In the genomic region with DNA sequence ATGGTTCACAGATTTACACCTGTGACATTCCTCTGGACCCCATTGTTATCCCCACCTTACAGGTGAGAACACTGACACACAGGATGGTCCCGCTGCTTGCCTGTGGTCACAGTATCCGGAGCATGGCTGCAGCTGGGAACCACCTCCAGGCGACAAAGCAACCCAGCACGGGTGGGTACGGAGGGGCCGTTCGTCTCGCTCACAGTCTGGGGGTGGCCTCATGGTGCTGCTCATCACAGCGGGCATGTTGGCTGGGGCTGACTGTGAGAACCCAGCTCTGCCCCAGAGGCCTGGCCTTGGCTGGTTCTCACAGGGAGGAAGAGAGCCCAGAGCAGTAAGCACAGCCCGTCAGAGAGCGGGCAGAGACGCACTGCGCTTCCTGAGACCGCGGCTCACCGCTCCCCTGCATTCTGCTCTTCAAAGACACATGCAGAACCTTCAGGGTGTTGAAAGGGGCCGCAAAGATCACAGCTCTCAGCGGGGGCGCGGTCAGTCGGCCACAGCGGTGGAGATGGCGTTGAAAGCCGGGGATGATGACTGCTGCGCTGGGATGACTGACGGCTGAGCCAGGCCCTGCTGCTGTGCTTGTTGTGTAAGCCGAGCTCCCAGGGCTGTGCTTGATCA, we compare ENCODE assay signal across 26 cellular contexts.
DNase-seq lines count a peak whose midpoint lies in the region; ATAC-seq, FAIRE-seq and TF ChIP-seq lines count a peak whose summit lies in the region.
"Had no signal": no experiment of that assay in that cellular context is flagged by ENCODE, and none has a peak within 500 bp of the region (broad histone marks: within the 10 kb centered on the region; RNA-seq: fewer than 3 reads in every experiment).

No MANE protein-coding gene starts in this region.

- no peak overlapping the region for H2BK12ac ChIP-seq in neuronal stem cell (ENCODE audit: low read length)

- H3K4me3 ChIP-seq in neuronal stem cell (ENCODE audit: low read length in 2 of 2): no peak overlapping the region
- H3K4me3 ChIP-seq: lung, psoas muscle, smooth muscle cell, suprapubic skin had no signal

- H3K23ac ChIP-seq in neuronal stem cell (ENCODE audit: low read depth, low read length, poor library complexity): no peak overlapping the region

- H3K4me3 Mint-ChIP-seq in natural killer cell treated with Interleukin-12 subunit alpha and Interleukin-12 subunit beta and Interleukin-15 and Interleukin-18, amount 100 ng/mL, for 72 hours: no peak overlapping the region
- H3K4me3 Mint-ChIP-seq in natural killer cell: no peak overlapping the region
- peak overlapping the region; percentile 14 for H3K4me3 Mint-ChIP-seq in chondrocyte (ENCODE audit: unreplicated experiment)
- H3K4me3 Mint-ChIP-seq: activated CD8-positive, alpha-beta T cell treated with anti-CD3 and anti-CD28 coated beads for 36 hours; activated T-cell treated with anti-CD3 and anti-CD28 coated beads, Interleukin-2, amount 50 U/mL, for 24 hours had no signal

- in situ Hi-C loops in KBM-7 (cut with MboI; ENCODE audit: low pct_unique_long_range_greater_than_20kb, low sequenced_read_pairs): no loop called here

- H3K18ac ChIP-seq in neuronal stem cell (ENCODE audit: low read length): peak overlapping the region; percentile 45

- no peak overlapping the region for H3K9ac ChIP-seq in neuronal stem cell (ENCODE audit: low read depth, low read length, poor library complexity)

- peak in 1 of 2 donors; percentile 41 for ATAC-seq in natural killer cell treated with Interleukin-12 subunit alpha and Interleukin-12 subunit beta and Interleukin-15 and Interleukin-18, amount 100 ng/mL, for 72 hours
- ATAC-seq in natural killer cell: no peak
- ATAC-seq in HG03521 (IDR thresholded peaks at IDR 0.05; ENCODE audit: unreplicated experiment): no peak
- ATAC-seq: activated CD8-positive, alpha-beta T cell treated with anti-CD3 and anti-CD28 coated beads for 36 hours; psoas muscle had no signal

- peaks cover 0 to 2% of the 10 kb centered on the region in 2 donors for H3K9me3 ChIP-seq in neuronal stem cell (replicated peaks in 1 of 2; ENCODE audit: control insufficient read depth in 2 of 2, insufficient read depth in 1 of 2, low read depth in 1 of 2, low read length in 2 of 2)
- H3K9me3 ChIP-seq: psoas muscle, suprapubic skin had no signal

- H2BK15ac ChIP-seq in neuronal stem cell (ENCODE audit: low read length): no peak overlapping the region

- no peak for TF ChIP-seq CTCF in natural killer cell (IDR thresholded peaks at IDR 0.05)
- TF ChIP-seq CTCF in chondrocyte (IDR thresholded peaks at IDR 0.05): no peak

- peaks cover 0 to 11% (median 0%) of the 10 kb centered on the region in 3 experiments for H3K27me3 ChIP-seq in neuronal stem cell (ENCODE audit: control insufficient read depth in 3 of 3, insufficient read depth in 3 of 3, low read depth in 1 of 3, low read length in 3 of 3)

- no peak overlapping the region for H2BK120ac ChIP-seq in neuronal stem cell (ENCODE audit: low read depth, low read length)

- no peak overlapping the region for H3K4ac ChIP-seq in neuronal stem cell (ENCODE audit: low read length)

- peak overlapping the region; percentile 0 for H3K4me2 ChIP-seq in neuronal stem cell (ENCODE audit: insufficient read depth, low read length, poor library complexity, severe bottlenecking)
- H3K4me2 ChIP-seq: smooth muscle cell had no signal

- H3K9me3 Mint-ChIP-seq in natural killer cell treated with Interleukin-12 subunit alpha and Interleukin-12 subunit beta and Interleukin-15 and Interleukin-18, amount 100 ng/mL, for 72 hours: no peaks in the 10 kb centered on the region
- H3K9me3 Mint-ChIP-seq in natural killer cell (peaks cover 0 to 2% of the 10 kb centered on the region in 2 donors), chondrocyte (ENCODE audit: low read depth) (peaks cover 13% of the 10 kb centered on the region)

- H3K36me3 Mint-ChIP-seq in natural killer cell treated with Interleukin-12 subunit alpha and Interleukin-12 subunit beta and Interleukin-15 and Interleukin-18, amount 100 ng/mL, for 72 hours: no peaks in the 10 kb centered on the region
- no peaks in the 10 kb centered on the region for H3K36me3 Mint-ChIP-seq in natural killer cell
- peaks cover 2% of the 10 kb centered on the region for H3K36me3 Mint-ChIP-seq in chondrocyte (ENCODE audit: low read depth)

- peaks cover 3% of the 10 kb centered on the region for H3K79me1 ChIP-seq in neuronal stem cell (ENCODE audit: low read depth, low read length)

- H4K91ac ChIP-seq in neuronal stem cell (ENCODE audit: low read depth, low read length, poor library complexity): no peak overlapping the region

- peak; percentile 67 for FAIRE-seq in urothelium cell line (lab: Jason Lieb, UNC)
- FAIRE-seq: bronchial epithelial cell, GM18507, H54, islet of Langerhans had no signal

- H4K8ac ChIP-seq in neuronal stem cell (ENCODE audit: low read depth, low read length): no peak overlapping the region

- peaks cover 12 to 25% of the 10 kb centered on the region in 2 donors for H3K27me3 Mint-ChIP-seq in natural killer cell treated with Interleukin-12 subunit alpha and Interleukin-12 subunit beta and Interleukin-15 and Interleukin-18, amount 100 ng/mL, for 72 hours
- H3K27me3 Mint-ChIP-seq in natural killer cell (ENCODE audit: low read depth in 2 of 2) (peaks cover 16 to 21% of the 10 kb centered on the region in 2 donors), chondrocyte (ENCODE audit: low read depth) (peaks cover 20% of the 10 kb centered on the region)

- peak; percentile 32 for DNase-seq in natural killer cell treated with Interleukin-12 subunit alpha and Interleukin-12 subunit beta and Interleukin-15 and Interleukin-18, amount 100 ng/mL, for 72 hours (ENCODE audit: low spot score)
- DNase-seq in natural killer cell (no peak), chondrocyte (ENCODE audit: low spot score) (peak; percentile 67), neuronal stem cell (ENCODE audit: low spot score) (no peak), urothelium cell line (ENCODE audit: low spot score) (no peak), KBM-7 (no peak)
- no peak for DNase-seq in activated naive CD4-positive, alpha-beta T cell treated with Interleukin-2 at 50 U/mL for 16 hours
- DNase-seq: activated CD8-positive, alpha-beta T cell treated with anti-CD3 and anti-CD28 coated beads for 36 hours; activated naive CD4-positive, alpha-beta T cell; activated T-cell treated with anti-CD3 and anti-CD28 coated beads, Interleukin-2, amount 50 U/mL, for 24 hours; amniotic stem cell; DMS53; GF-D8; hypothalamus; Kasumi-1; NCI-H1694 treated with DMSO at 0.1 percent for 48 hours; NCI-H69; psoas muscle had no signal

- intact Hi-C loops in natural killer cell (cut with micrococcal nuclease): loop anchor here (5.0 kb wide), 1 partner anchor 37 kb away; no protein-coding TSS in a partner anchor

- H3K4me1 ChIP-seq in neuronal stem cell (ENCODE audit: control insufficient read depth in 2 of 2, insufficient read depth in 1 of 2, low read depth in 1 of 2, low read length in 2 of 2): no peaks in the 10 kb centered on the region
- H3K4me1 ChIP-seq: psoas muscle, suprapubic skin had no signal

- no peak overlapping the region for H3K27ac Mint-ChIP-seq in natural killer cell treated with Interleukin-12 subunit alpha and Interleukin-12 subunit beta and Interleukin-15 and Interleukin-18, amount 100 ng/mL, for 72 hours
- H3K27ac Mint-ChIP-seq in natural killer cell (no peak overlapping the region), chondrocyte (ENCODE audit: unreplicated experiment) (peak overlapping the region; percentile 61)
- H3K27ac Mint-ChIP-seq: activated CD8-positive, alpha-beta T cell treated with anti-CD3 and anti-CD28 coated beads for 36 hours; activated T-cell treated with anti-CD3 and anti-CD28 coated beads, Interleukin-2, amount 50 U/mL, for 24 hours had no signal

- no CpG with 5 or more reads among the region's 27 CpGs for WGBS in neuronal stem cell (ENCODE audit: extremely low coverage in 2 of 2, insufficient read length in 2 of 2, insufficient replicate concordance in 1 of 2), 2 donors

- H2AFZ ChIP-seq in neuronal stem cell (ENCODE audit: low read length): no peak overlapping the region

- no peaks in the 10 kb centered on the region for H3K36me3 ChIP-seq in neuronal stem cell (replicated peaks in 1 of 2; ENCODE audit: control insufficient read depth in 2 of 2, insufficient read depth in 2 of 2, low read length in 2 of 2)
- H3K36me3 ChIP-seq: suprapubic skin had no signal

- H2AK5ac ChIP-seq in neuronal stem cell (ENCODE audit: low read depth, low read length): peak overlapping the region; percentile 32

- H3K27ac ChIP-seq in neuronal stem cell (replicated peaks; ENCODE audit: low read length): no peak overlapping the region
- H3K27ac ChIP-seq: psoas muscle, suprapubic skin had no signal

- H2BK5ac ChIP-seq in neuronal stem cell (ENCODE audit: low read length): no peak overlapping the region

- H3K14ac ChIP-seq in neuronal stem cell (ENCODE audit: low read length): no peak overlapping the region

- no peaks in the 10 kb centered on the region for H3K4me1 Mint-ChIP-seq in natural killer cell treated with Interleukin-12 subunit alpha and Interleukin-12 subunit beta and Interleukin-15 and Interleukin-18, amount 100 ng/mL, for 72 hours (ENCODE audit: low read depth in 2 of 2)
- no peaks in the 10 kb centered on the region for H3K4me1 Mint-ChIP-seq in natural killer cell
- peaks cover 16% of the 10 kb centered on the region for H3K4me1 Mint-ChIP-seq in chondrocyte (ENCODE audit: low read depth)

Comparison
In these comparisons a context has a peak if more than half of its experiments do, and no peak if none do; other contexts are left out.
1. DNase-seq: peak in natural killer cell treated with Interleukin-12 subunit alpha and Interleukin-12 subunit beta and Interleukin-15 and Interleukin-18, amount 100 ng/mL, for 72 hours (single experiment) and chondrocyte (single experiment); none in natural killer cell (single experiment), neuronal stem cell (single experiment), urothelium cell line (single experiment), activated naive CD4-positive, alpha-beta T cell treated with Interleukin-2 at 50 U/mL for 16 hours (single experiment) and KBM-7 (single experiment).